In the genomic region with DNA sequence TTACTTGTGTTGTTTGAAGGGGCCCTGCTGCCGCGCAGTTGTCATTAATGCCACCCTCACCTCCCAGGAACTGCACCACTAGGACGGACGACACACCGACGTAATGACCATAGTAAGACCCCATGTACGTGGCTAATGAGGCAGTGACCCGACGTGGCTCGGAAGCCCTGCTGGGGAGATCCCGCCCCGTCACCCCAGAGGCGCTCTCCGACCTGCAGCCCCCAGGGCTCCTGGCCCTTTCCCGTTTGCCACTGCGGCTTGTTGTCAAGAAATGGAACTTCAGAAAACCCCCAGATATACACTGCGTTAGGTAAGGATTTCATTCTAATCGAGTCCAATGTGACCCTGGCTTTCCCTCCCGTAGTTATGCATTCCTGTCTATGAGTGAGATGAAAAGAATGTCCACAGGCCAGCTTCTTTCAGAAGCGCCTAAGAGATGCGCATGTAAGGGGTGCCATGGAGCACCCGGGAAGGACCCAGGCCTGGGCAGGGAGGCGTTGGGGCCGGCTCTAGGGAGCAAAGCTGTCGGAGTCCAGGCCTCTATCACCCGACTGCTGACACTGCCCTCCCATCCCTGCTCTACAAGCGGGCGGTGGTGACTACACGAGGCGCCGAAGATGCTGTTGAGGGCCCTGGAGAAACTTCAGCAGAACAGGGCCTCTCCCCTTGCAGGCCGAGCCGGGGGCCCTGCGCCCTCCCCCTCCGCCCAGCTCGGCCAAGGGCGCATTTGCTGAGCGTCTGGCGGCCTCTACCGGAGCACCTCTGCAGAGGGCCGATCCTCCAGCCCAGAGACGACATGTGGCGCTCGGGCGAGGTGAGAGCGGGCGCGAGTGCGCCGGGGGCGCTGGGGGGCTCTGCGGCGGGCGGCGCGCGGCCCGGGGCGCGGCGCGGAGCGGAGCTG, we compare ENCODE assay signal across 10 cellular contexts. TPM values are rescaled to one million over a fixed set of nuclear protein-coding genes. Genes with fewer than 3 reads are reported as not detected.
DNase-seq lines count a peak whose midpoint lies in the region; ATAC-seq and TF ChIP-seq lines count a peak whose summit lies in the region.
"Had no signal": no experiment of that assay in that cellular context is flagged by ENCODE, and none has a peak within 500 bp of the region (broad histone marks: within the 10 kb centered on the region; RNA-seq: fewer than 3 reads in every experiment).

A gene (plus strand): TSS at position 765 of the 901 bp plus-strand sequence. CDS start 2,187 bp downstream, outside the sequence.

- ATAC-seq in GM19455 (IDR thresholded peaks at IDR 0.05; ENCODE audit: unreplicated experiment) = no peak

- CTCF ChIA-PET in CD4-positive, alpha-beta memory T cell (lab: Charles Lee; ENCODE audit: partially characterized antibody) = no interaction called here

- no peaks in the 10 kb centered on the region for H4K20me1 ChIP-seq in GM23248 (ENCODE audit: insufficient read depth)

- in situ Hi-C loops in GM23248 (cut with MboI) = loop anchor here (25.0 kb wide), 1 partner anchor 1354 kb away; no protein-coding TSS in a partner anchor

- peak within 1 kb of the TSS; percentile 40; the same call in 1 of the 2 replicates for H3K4me3 ChIP-seq in GM23248
- H3K4me3 ChIP-seq in parathyroid adenoma (ENCODE audit: low read depth, low read length) = no peak within 1 kb of the TSS
- H3K4me3 ChIP-seq in CD4-positive, alpha-beta memory T cell (ENCODE audit: low read length in 2 of 2) = no peak within 1 kb of the TSS

- POLR2A ChIA-PET in CD4-positive, alpha-beta memory T cell (lab: Charles Lee; ENCODE audit: partially characterized antibody) = no interaction called here

- H3K9ac ChIP-seq in GM23248 (no peak within 1 kb of the TSS), parathyroid adenoma (no peak within 1 kb of the TSS)

- peak within 1 kb of the TSS in 1 of 7 donors; percentile 53 for H3K27ac Mint-ChIP-seq in CD14-positive monocyte
- H3K27ac Mint-ChIP-seq in CD4-positive, alpha-beta memory T cell = no peak within 1 kb of the TSS

- H3F3A ChIP-seq in GM23248 (ENCODE audit: insufficient read depth) = no peaks in the 10 kb centered on the region

- H3K36me3 Mint-ChIP-seq in CD14-positive monocyte = no peaks in the 10 kb centered on the region
- no peaks in the 10 kb centered on the region for H3K36me3 Mint-ChIP-seq in CD4-positive, alpha-beta memory T cell

- H3K27me3 Mint-ChIP-seq in CD14-positive monocyte (ENCODE audit: low read depth in 3 of 3) = peaks cover 26 to 36% (median 28%) of the 10 kb centered on the region in 3 donors
- peaks cover 5 to 13% of the 10 kb centered on the region in 2 donors for H3K27me3 Mint-ChIP-seq in CD4-positive, alpha-beta memory T cell

- H3K4me1 Mint-ChIP-seq in CD14-positive monocyte = no peaks in the 10 kb centered on the region
- H3K4me1 Mint-ChIP-seq in CD4-positive, alpha-beta memory T cell = no peaks in the 10 kb centered on the region

- H3K9me3 Mint-ChIP-seq in CD14-positive monocyte = peaks cover 0 to 3% (median 0%) of the 10 kb centered on the region in 7 donors
- H3K9me3 Mint-ChIP-seq in CD4-positive, alpha-beta memory T cell = peaks cover 0 to 5% (median 0%) of the 10 kb centered on the region in 8 donors

- H3K79me2 ChIP-seq in GM23248 (ENCODE audit: insufficient read depth) (no peaks in the 10 kb centered on the region), parathyroid adenoma (no peaks in the 10 kb centered on the region)

- H3K36me3 ChIP-seq in GM23248 (ENCODE audit: low read depth) (no peaks in the 10 kb centered on the region), parathyroid adenoma (ENCODE audit: control insufficient read depth, insufficient read depth, low read length) (no peaks in the 10 kb centered on the region)
- no peaks in the 10 kb centered on the region for H3K36me3 ChIP-seq in CD4-positive, alpha-beta memory T cell (ENCODE audit: insufficient read depth, low read length)

- TF ChIP-seq CTCF in parathyroid adenoma (IDR thresholded peaks at IDR 0.05) = no peak
- no peak for TF ChIP-seq CTCF in CD14-positive monocyte (IDR thresholded peaks at IDR 0.05)

- H3K27me3 ChIP-seq in GM23248 (replicated peaks; ENCODE audit: insufficient read depth) = peaks cover 43% of the 10 kb centered on the region
- peaks cover 4% of the 10 kb centered on the region for H3K27me3 ChIP-seq in parathyroid adenoma (ENCODE audit: control insufficient read depth, insufficient read depth, low read length)
- H3K27me3 ChIP-seq in CD4-positive, alpha-beta memory T cell (ENCODE audit: insufficient read depth, low read length) = no peaks in the 10 kb centered on the region

- peak within 1 kb of the TSS in 1 of 2 donors; percentile 77 for H3K4me3 Mint-ChIP-seq in CD14-positive monocyte
- H3K4me3 Mint-ChIP-seq in CD4-positive, alpha-beta memory T cell = no peak within 1 kb of the TSS

- H2AFZ ChIP-seq in GM23248 (peak within 1 kb of the TSS; percentile 56), parathyroid adenoma (peak within 1 kb of the TSS; percentile 42)

- intact Hi-C loops in head of caudate nucleus (cut with DNase I) (no loop called here), CD14-positive monocyte (cut with micrococcal nuclease) (no loop called here)
- intact Hi-C loops in CD4-positive, alpha-beta memory T cell (cut with micrococcal nuclease) = no loop called here

- no peaks in the 10 kb centered on the region for H3K9me2 ChIP-seq in GM23248 (ENCODE audit: insufficient read depth)

- peak; percentile 49 for DNase-seq in GM23248
- peak; percentile 44 for DNase-seq in NCI-H510A (lab: John Stamatoyannopoulos, UW)
- DNase-seq in head of caudate nucleus = peak in 40 of 42 donors; percentile 22 to 83 (median 62)
- DNase-seq in medulla oblongata (ENCODE audit: extremely low spot score) = no peak
- DNase-seq in CD14-positive monocyte (ENCODE audit: low spot score) = no peak
- DNase-seq in CD4-positive, alpha-beta memory T cell = no peak
- DNase-seq: NCI-H187 treated with DMSO at 0.1 percent for 48 hours had no signal

- 0 out of 2 replicates have a peak, but pooled peaks cover 4% of the 10 kb centered on the region for H3K4me1 ChIP-seq in GM23248 (ENCODE audit: insufficient read depth)
- H3K4me1 ChIP-seq in parathyroid adenoma = no peaks in the 10 kb centered on the region
- H3K4me1 ChIP-seq in CD4-positive, alpha-beta memory T cell (ENCODE audit: insufficient read depth, low read length) = no peaks in the 10 kb centered on the region

- H3K27ac ChIP-seq in GM23248 (no peak within 1 kb of the TSS), parathyroid adenoma (no peak within 1 kb of the TSS)
- H3K27ac ChIP-seq in CD4-positive, alpha-beta memory T cell (ENCODE audit: low read depth, low read length) = no peak within 1 kb of the TSS

- H3K4me2 ChIP-seq in GM23248 (ENCODE audit: unreplicated experiment) = peak within 1 kb of the TSS; percentile 20
- H3K4me2 ChIP-seq in parathyroid adenoma (ENCODE audit: low read length) = peak within 1 kb of the TSS; percentile 22

- H3K9me3 ChIP-seq in GM23248 (ENCODE audit: low read depth) (no peaks in the 10 kb centered on the region), parathyroid adenoma (ENCODE audit: control insufficient read depth, low read length) (no peaks in the 10 kb centered on the region)
- no peaks in the 10 kb centered on the region for H3K9me3 ChIP-seq in CD4-positive, alpha-beta memory T cell (ENCODE audit: control insufficient read depth in 1 of 2, low read length in 2 of 2)

- WGBS in GM23248 (ENCODE audit: low coverage in 1 of 2, low lambda C conversion rate in 2 of 2, missing lambda C conversion rate in 2 of 2), 2 experiments = 8 to 9% methylated on average over 53 to 61 of the region's 63 CpGs

RNA-seq across cellular contexts. Expression of the gene that starts here (rescaled TPM):
- total RNA-seq in GM23248 (2014; rRNA removed; shearing (Covaris generic)) = 0.22 and 0.25 TPM in 2 replicates
- polyA plus RNA-seq in GM23248 (2016; fragmentation: Nextera tagmentation; extraction: Ambion mirVana) (0.24 and 0.29 TPM in 2 replicates), CD14-positive monocyte (not detected)
- not detected for total RNA-seq in CD4-positive, alpha-beta memory T cell
- polyA plus RNA-seq in CD4-positive, alpha-beta memory T cell = not detected
- total RNA-seq: glomerular endothelial cell had no signal

Comparison
In these comparisons a context has a peak if more than half of its experiments do, and no peak if none do; other contexts are left out.
1. Peak in DNase-seq, H3K4me3 ChIP-seq and H3K4me2 ChIP-seq in GM23248; RNA of the gene not detected or under 1 TPM.
2. DNase-seq: peak in NCI-H510A (single experiment) and head of caudate nucleus (40 of 42); none in medulla oblongata (single experiment), CD14-positive monocyte (single experiment) and CD4-positive, alpha-beta memory T cell (0 of 5).